ENCODE assay signal across 12 cellular contexts in the genomic region with DNA sequence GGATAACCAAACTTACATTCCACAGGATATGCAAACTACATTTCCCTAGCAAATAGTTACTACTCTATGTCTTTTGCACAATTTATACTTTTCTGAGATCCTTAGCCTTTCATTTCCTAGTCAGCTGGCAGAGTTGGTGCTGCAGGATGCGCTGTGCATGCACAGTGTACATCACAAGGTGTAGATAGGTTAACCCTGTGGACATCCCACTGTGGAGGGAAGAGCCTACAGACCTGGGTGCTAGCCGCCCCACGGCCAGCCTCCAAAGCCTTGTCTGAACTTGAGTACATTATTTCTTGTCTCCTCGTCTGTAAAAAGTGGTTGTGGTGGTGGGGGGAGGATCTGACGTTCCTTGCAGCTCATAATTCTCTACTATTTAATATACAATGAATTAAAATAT. TPM values are rescaled to one million over a fixed set of nuclear protein-coding genes. Genes with fewer than 3 reads are reported as not detected.
DNase-seq lines count a peak whose midpoint lies in the region; ATAC-seq and TF ChIP-seq lines count a peak whose summit lies in the region.
"Had no signal": no experiment of that assay in that cellular context is flagged by ENCODE, and none has a peak within 500 bp of the region (broad histone marks: within the 10 kb centered on the region; RNA-seq: fewer than 3 reads in every experiment).

No MANE protein-coding gene starts in this region.

- intact Hi-C loops in prostate gland (cut with DNase I) = no loop called here

- peak overlapping the region; percentile 88 to 90 for H3K4me3 Mint-ChIP-seq in effector memory CD8-positive, alpha-beta T cell

- H3K36me3 ChIP-seq in DND-41 (ENCODE audit: insufficient read depth, low read length) (peaks cover 46% of the 10 kb centered on the region), prostate gland (no peaks in the 10 kb centered on the region), MG63 (no peaks in the 10 kb centered on the region)
- H3K36me3 ChIP-seq: ovary had no signal

- ATAC-seq in DND-41 (ENCODE audit: insufficient read depth, low read depth) (peak; percentile 21), GM18858 (IDR thresholded peaks at IDR 0.05; ENCODE audit: unreplicated experiment) (no peak), HG03442 (IDR thresholded peaks at IDR 0.05; ENCODE audit: unreplicated experiment) (no peak)
- ATAC-seq in effector memory CD8-positive, alpha-beta T cell (replicated peaks) = no peak

- H3K4me1 Mint-ChIP-seq in effector memory CD8-positive, alpha-beta T cell (ENCODE audit: low read depth in 2 of 2) = peaks cover 62 to 70% of the 10 kb centered on the region in 2 donors

- H3K27me3 ChIP-seq in DND-41 (ENCODE audit: insufficient read depth, low read length, poor library complexity) (no peaks in the 10 kb centered on the region), prostate gland (replicated peaks; ENCODE audit: insufficient read depth) (no peaks in the 10 kb centered on the region), MG63 (no peaks in the 10 kb centered on the region)
- H3K27me3 ChIP-seq: ovary had no signal

- no peaks in the 10 kb centered on the region for H3K9me3 Mint-ChIP-seq in effector memory CD8-positive, alpha-beta T cell

- TF ChIP-seq CTCF in DND-41 (IDR thresholded peaks at IDR 0.05; ENCODE audit: borderline replicate concordance, extremely low read depth, low read length, poor library complexity, severe bottlenecking) = no peak
- no peak for TF ChIP-seq CTCF in RWPE1 (conservative IDR thresholded peaks at IDR 0.05; ENCODE audit: low read depth)
- no peak for TF ChIP-seq CTCF in prostate gland (IDR thresholded peaks at IDR 0.05)

- peak overlapping the region; percentile 67 for H3K4me2 ChIP-seq in DND-41 (ENCODE audit: insufficient read depth, low read length)

- POLR2A ChIA-PET in RWPE1 (lab: Yijun Ruan, JAX; ENCODE audit: low non-redundant PET) = no interaction called here

- DNase-seq in DND-41 (peak; percentile 60), RWPE1 (ENCODE audit: low spot score) (no peak), prostate gland (ENCODE audit: low spot score) (peak; percentile 13), MG63 (no peak), amygdala (lab: John Stamatoyannopoulos, UW) (no peak)
- DNase-seq in effector memory CD8-positive, alpha-beta T cell = no peak
- DNase-seq: islet precursor cell, MM.1S, ovary, SHP77 treated with DMSO at 0.1 percent for 48 hours had no signal

- peaks cover 95% of the 10 kb centered on the region for H3K79me2 ChIP-seq in DND-41 (ENCODE audit: insufficient read depth, low read length)

- no peaks in the 10 kb centered on the region for H3K27me3 Mint-ChIP-seq in effector memory CD8-positive, alpha-beta T cell

- CTCF ChIA-PET in RWPE1 (lab: Yijun Ruan, JAX) = interaction anchor here (0.9 to 1.0 kb wide), 2 partner anchors 75 to 76 kb away, joined by 5 read pairs; no protein-coding TSS in a partner anchor

- H3K4me3 ChIP-seq in DND-41 (ENCODE audit: low read depth in 1 of 2, low read length in 2 of 2) (peak overlapping the region; percentile 23 to 68; a peak in 3 of 4 replicates), prostate gland (peak overlapping the region; percentile 41 to 54), MG63 (no peak overlapping the region)
- H3K4me3 ChIP-seq: ovary had no signal

- H3K27ac ChIP-seq in DND-41 (ENCODE audit: low read length) (peak overlapping the region; percentile 92), RWPE1 (peak overlapping the region; percentile 45; the same call in 1 of the 2 replicates), prostate gland (peak overlapping the region; percentile 86)

- peaks cover 85% of the 10 kb centered on the region for H3K4me1 ChIP-seq in DND-41 (ENCODE audit: insufficient read depth, low read length)
- peaks cover 23% of the 10 kb centered on the region for H3K4me1 ChIP-seq in prostate gland (replicated peaks)

- H3K27ac Mint-ChIP-seq in effector memory CD8-positive, alpha-beta T cell = peak overlapping the region; percentile 41 to 94

- WGBS in prostate gland = 34% methylated on average over 5 of the region's 5 CpGs

- no peaks in the 10 kb centered on the region; the same call in 1 of the 2 replicates for H4K20me1 ChIP-seq in DND-41 (ENCODE audit: insufficient read depth, low read length)

- H2AFZ ChIP-seq in DND-41 (ENCODE audit: low read depth, low read length) = no peak overlapping the region

- peaks cover 17% of the 10 kb centered on the region for H3K36me3 Mint-ChIP-seq in effector memory CD8-positive, alpha-beta T cell (ENCODE audit: insufficient read depth)

- H3K9me3 ChIP-seq in DND-41 (ENCODE audit: insufficient read depth, low read length, severe bottlenecking) (no peaks in the 10 kb centered on the region), prostate gland (no peaks in the 10 kb centered on the region), MG63 (no peaks in the 10 kb centered on the region)
- H3K9me3 ChIP-seq: ovary had no signal

- TF ChIP-seq POLR2A in prostate gland (IDR thresholded peaks at IDR 0.05) = no peak

- H3K9ac ChIP-seq in DND-41 (ENCODE audit: low read depth, low read length) = peak overlapping the region; percentile 79

RNA-seq across cellular contexts. Expression of gene TNFSF10, which starts 3.5 kb away (rescaled TPM):
- 100 to 1,000 TPM in 1 of 2 donors, 10 to 100 TPM in 1; 70.6 to 126 TPM for total RNA-seq in prostate gland
- not detected in 2 replicates for total RNA-seq in MG63 (2014; rRNA removed; shearing (Covaris generic); ENCODE audit: low replicate concordance)

Comparison
In these comparisons a context has a peak if more than half of its experiments do, and no peak if none do; other contexts are left out.
1. DNase-seq: peak in DND-41 (single experiment) and prostate gland (single experiment); none in RWPE1 (single experiment), effector memory CD8-positive, alpha-beta T cell (0 of 3), MG63 (single experiment) and amygdala (0 of 56).
2. RNA of gene TNFSF10, which starts 3.5 kb away (total RNA-seq): 70.6 to 126 TPM in prostate gland; not detected in MG63; every median in the first group is over 10 times any median in the second.
3. Peak in every context shown above with its lines, with median percentiles within 50 percentile points of each other: H3K27ac ChIP-seq.